10 cellular contexts compared by ENCODE assay signal in the genomic region with DNA sequence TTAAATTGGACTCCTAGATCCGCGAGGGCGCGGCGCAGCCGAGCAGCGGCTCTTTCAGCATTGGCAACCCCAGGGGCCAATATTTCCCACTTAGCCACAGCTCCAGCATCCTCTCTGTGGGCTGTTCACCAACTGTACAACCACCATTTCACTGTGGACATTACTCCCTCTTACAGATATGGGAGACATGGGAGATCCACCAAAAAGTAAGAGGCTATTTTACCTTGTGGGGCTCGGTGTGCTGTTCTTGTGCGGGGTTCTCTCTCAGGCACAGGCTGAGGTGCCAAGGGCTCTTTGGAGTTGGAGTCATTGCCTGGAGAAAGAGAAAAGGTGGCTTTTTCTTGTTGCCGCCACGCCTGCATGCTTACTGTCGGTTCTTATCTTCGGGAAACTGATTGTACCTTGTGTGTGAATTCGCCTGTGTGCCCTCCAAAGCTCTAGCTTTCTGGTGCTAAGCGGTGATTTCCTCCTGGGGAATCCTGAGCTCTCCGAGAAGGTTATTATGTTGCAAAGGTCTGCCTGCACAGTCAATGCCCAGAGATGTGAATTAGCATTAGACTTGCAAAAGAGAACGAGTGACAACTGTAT. TPM values are rescaled to one million over a fixed set of nuclear protein-coding genes. Genes with fewer than 3 reads are reported as not detected.
A peak's percentile ranks its signal among the peaks of the same experiment; 100 is the strongest.
DNase-seq lines count a peak whose midpoint lies in the region; ATAC-seq and TF ChIP-seq lines count a peak whose summit lies in the region.
"Had no signal": no experiment of that assay in that cellular context is flagged by ENCODE, and none has a peak within 500 bp of the region (broad histone marks: within the 10 kb centered on the region; RNA-seq: fewer than 3 reads in every experiment).

No MANE protein-coding gene starts in this region.

- DNase-seq in cardiac muscle cell (ENCODE audit: low read depth in 1 of 2, low spot score in 1 of 2) (peak in 1 of 2 donors; percentile 42), cardiac septum (ENCODE audit: low spot score) (no peak), ascending aorta (ENCODE audit: low spot score in 2 of 2) (no peak), left lung (no peak), upper lobe of left lung (no peak), MM.1S (no peak), DMS153 treated with DMSO at 0.1 percent for 48 hours (lab: John Stamatoyannopoulos, UW; ENCODE audit: unreplicated experiment) (no peak)

- TF ChIP-seq POLR2A in upper lobe of left lung (IDR thresholded peaks at IDR 0.05) = no peak

- no peaks in the 10 kb centered on the region for H3K9me3 ChIP-seq in cardiac muscle cell (ENCODE audit: low read depth)
- H3K9me3 ChIP-seq in ascending aorta = no peaks in the 10 kb centered on the region
- H3K9me3 ChIP-seq in left lung = no peaks in the 10 kb centered on the region
- no peaks in the 10 kb centered on the region for H3K9me3 ChIP-seq in upper lobe of left lung
- no peaks in the 10 kb centered on the region for H3K9me3 ChIP-seq in MM.1S (replicated peaks; ENCODE audit: insufficient read depth, low read length)

- 1 to 8% methylated on average over 13 to 17 of the region's 17 CpGs for WGBS in upper lobe of left lung, 2 donors

- H3K4me3 ChIP-seq in cardiac muscle cell (peak overlapping the region; percentile 81), ascending aorta (peak overlapping the region; percentile 43 to 53), left lung (peak overlapping the region; percentile 27), upper lobe of left lung (peak overlapping the region in 3 of 4 donors; percentile 30 to 48 (median 47)), MM.1S (ENCODE audit: low read length) (no peak overlapping the region)

- H3K9ac ChIP-seq in MM.1S (ENCODE audit: low read length) = no peak overlapping the region

- TF ChIP-seq CTCF in cardiac muscle cell (IDR thresholded peaks at IDR 0.05; ENCODE audit: low read depth, low read length) (no peak), ascending aorta (IDR thresholded peaks at IDR 0.05) (no peak), left lung (IDR thresholded peaks at IDR 0.05) (no peak), upper lobe of left lung (IDR thresholded peaks at IDR 0.05) (no peak), MM.1S (IDR thresholded peaks at IDR 0.05; ENCODE audit: low read length) (no peak)

- peaks cover 30% of the 10 kb centered on the region for H3K4me1 ChIP-seq in cardiac muscle cell (ENCODE audit: low read depth)
- peaks cover 0 to 4% of the 10 kb centered on the region in 2 donors for H3K4me1 ChIP-seq in ascending aorta
- peaks cover 6% of the 10 kb centered on the region in 2 donors for H3K4me1 ChIP-seq in left lung
- H3K4me1 ChIP-seq in upper lobe of left lung = peaks cover 19 to 36% (median 24%) of the 10 kb centered on the region in 4 donors
- H3K4me1 ChIP-seq in MM.1S (ENCODE audit: low read length) = peaks cover 5% of the 10 kb centered on the region; the same call in 1 of the 2 replicates

- no peaks in the 10 kb centered on the region for H4K20me1 ChIP-seq in MM.1S (ENCODE audit: insufficient read depth, low read length)

- TF ChIP-seq EP300 in upper lobe of left lung (IDR thresholded peaks at IDR 0.05) = no peak

- ATAC-seq in left lung (no peak), upper lobe of left lung (ENCODE audit: low FRiP score in 2 of 2) (no peak), HG03097 (IDR thresholded peaks at IDR 0.05; ENCODE audit: low FRiP score, unreplicated experiment) (no peak)

- H3K79me2 ChIP-seq in MM.1S (ENCODE audit: low read length) = no peaks in the 10 kb centered on the region

- no peak overlapping the region for H3K4me2 ChIP-seq in MM.1S (ENCODE audit: low read depth, low read length)

- peaks cover 5% of the 10 kb centered on the region; the same call in 1 of the 2 replicates for H3F3A ChIP-seq in MM.1S (ENCODE audit: insufficient read depth, low read length)

- intact Hi-C loops in cardiac septum (cut with DNase I) (loop anchor here (5.0 kb wide), 1 partner anchor 416 kb away; no protein-coding TSS in a partner anchor), ascending aorta (cut with DNase I) (no loop called here), left lung (cut with DNase I) (no loop called here)

- no peaks in the 10 kb centered on the region for H3K36me3 ChIP-seq in cardiac muscle cell
- H3K36me3 ChIP-seq in ascending aorta = no peaks in the 10 kb centered on the region
- H3K36me3 ChIP-seq in left lung = no peaks in the 10 kb centered on the region
- H3K36me3 ChIP-seq in upper lobe of left lung = no peaks in the 10 kb centered on the region
- H3K36me3 ChIP-seq in MM.1S (replicated peaks; ENCODE audit: insufficient read depth, low read length) = no peaks in the 10 kb centered on the region

- no peaks in the 10 kb centered on the region for H3K9me2 ChIP-seq in MM.1S (replicated peaks; ENCODE audit: insufficient read depth, low read length)

- peak overlapping the region; percentile 77 for H3K27ac ChIP-seq in cardiac muscle cell
- H3K27ac ChIP-seq in ascending aorta = no peak overlapping the region
- H3K27ac ChIP-seq in left lung = no peak overlapping the region
- H3K27ac ChIP-seq in upper lobe of left lung = no peak overlapping the region
- no peak overlapping the region for H3K27ac ChIP-seq in MM.1S (ENCODE audit: low read length)

- H3K27me3 ChIP-seq in cardiac muscle cell (peaks cover 44% of the 10 kb centered on the region), ascending aorta (peaks cover 3% of the 10 kb centered on the region), left lung (peaks cover 97 to 100% of the 10 kb centered on the region in 2 donors), upper lobe of left lung (peaks cover 2 to 63% (median 31%) of the 10 kb centered on the region in 4 donors), MM.1S (replicated peaks; ENCODE audit: insufficient read depth, low read length) (peaks cover 20% of the 10 kb centered on the region)

- no peak overlapping the region for H2AFZ ChIP-seq in MM.1S (ENCODE audit: low read length)

RNA-seq across cellular contexts. Expression of gene ISL1, which starts 0.3 kb away (rescaled TPM):
- total RNA-seq in cardiac muscle cell = 10.4 and 17.2 TPM in 2 replicates
- polyA plus RNA-seq in cardiac muscle cell = 8.5 and 11.2 TPM in 2 replicates
- not detected for total RNA-seq in cardiac septum
- not detected for total RNA-seq in ascending aorta
- total RNA-seq in left lung = not detected
- total RNA-seq in upper lobe of left lung = not detected
- total RNA-seq: glomerular endothelial cell, M059J had no signal

Comparison
In these comparisons a context has a peak if more than half of its experiments do, and no peak if none do; other contexts are left out.
1. RNA of gene ISL1, which starts 0.3 kb away (total RNA-seq): 10.4 to 17.2 TPM in cardiac muscle cell; not detected in left lung, not detected in cardiac septum (single experiment), not detected in ascending aorta (single experiment) and not detected in upper lobe of left lung; every median in the first group is over 10 times any median in the second.